9 cellular contexts compared by ENCODE assay signal in the genomic region with DNA sequence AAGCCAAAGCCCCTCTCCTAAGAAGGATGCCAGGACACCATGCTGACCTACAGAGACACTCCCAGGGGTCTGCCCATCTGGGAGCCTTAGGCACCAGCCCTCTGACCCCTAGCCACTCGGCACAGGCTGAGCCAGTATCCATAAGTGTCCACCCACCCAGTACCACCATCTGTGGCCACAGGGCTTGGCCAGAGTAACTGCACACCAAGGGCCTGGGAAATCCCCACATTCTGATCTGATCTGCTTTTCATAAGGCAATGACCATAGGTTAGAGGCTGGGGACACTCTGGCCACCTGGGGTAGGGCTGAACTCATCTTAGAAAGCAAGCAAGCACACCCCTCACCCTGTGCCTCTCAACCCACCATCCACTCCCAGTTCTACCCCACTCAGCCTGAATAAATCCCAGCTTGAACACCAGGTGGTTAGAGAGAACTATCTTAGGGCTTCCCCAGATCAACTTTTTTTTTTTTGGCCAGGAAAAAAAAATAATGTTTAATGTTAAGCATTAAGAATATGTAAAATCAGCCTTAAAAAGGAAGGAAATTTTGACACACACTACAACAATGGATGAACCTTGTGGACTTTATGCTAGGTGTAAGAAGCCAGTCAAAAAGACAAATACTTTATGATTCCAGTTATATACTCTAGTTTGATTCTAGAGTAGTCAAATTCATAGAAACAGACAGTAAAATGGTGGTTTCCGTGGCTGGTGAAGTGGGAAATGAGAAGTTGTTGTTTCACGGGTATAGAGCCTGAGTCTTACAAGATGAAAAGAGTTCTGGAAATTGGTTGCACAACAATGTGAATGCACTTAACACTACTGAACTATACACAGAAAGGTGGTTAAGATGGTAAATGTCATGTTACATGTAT. TPM values are rescaled to one million over a fixed set of nuclear protein-coding genes. Genes with fewer than 3 reads are reported as not detected.
DNase-seq lines count a peak whose midpoint lies in the region; ATAC-seq lines count a peak whose summit lies in the region.
"Had no signal": no experiment of that assay in that cellular context is flagged by ENCODE, and none has a peak within 500 bp of the region (broad histone marks: within the 10 kb centered on the region; RNA-seq: fewer than 3 reads in every experiment).

No MANE protein-coding gene starts in this region.

- peak overlapping the region; percentile 80 for H3K4me3 Mint-ChIP-seq in activated CD4-positive, alpha-beta T cell treated with anti-CD3 and anti-CD28 coated beads, Interleukin-2, amount 10 ng/mL, durations not matched to agents 24 days and 14 days
- peak overlapping the region; percentile 74 for H3K4me3 Mint-ChIP-seq in T-helper 2 cell treated with Interferon-gamma antibody and Interleukin-4, amounts not matched to agents 5 μg/mL and 100 μg/mL, for 36 hours
- H3K4me3 Mint-ChIP-seq in natural killer cell treated with Interleukin-12 subunit alpha and Interleukin-12 subunit beta and Interleukin-15 and Interleukin-18, amount 100 ng/mL, for 72 hours = peak overlapping the region; percentile 63

- H3K27me3 Mint-ChIP-seq in activated CD4-positive, alpha-beta T cell treated with anti-CD3 and anti-CD28 coated beads, Interleukin-2, amount 10 ng/mL, durations not matched to agents 24 days and 14 days = no peaks in the 10 kb centered on the region
- H3K27me3 Mint-ChIP-seq in T-helper 2 cell treated with Interferon-gamma antibody and Interleukin-4, amounts not matched to agents 5 μg/mL and 100 μg/mL, for 36 hours (ENCODE audit: low read depth) = no peaks in the 10 kb centered on the region
- H3K27me3 Mint-ChIP-seq in natural killer cell treated with Interleukin-12 subunit alpha and Interleukin-12 subunit beta and Interleukin-15 and Interleukin-18, amount 100 ng/mL, for 72 hours = no peaks in the 10 kb centered on the region

- H3K9me3 Mint-ChIP-seq in activated CD4-positive, alpha-beta T cell treated with anti-CD3 and anti-CD28 coated beads, Interleukin-2, amount 10 ng/mL, durations not matched to agents 24 days and 14 days = peaks cover 3% of the 10 kb centered on the region
- H3K9me3 Mint-ChIP-seq in T-helper 2 cell treated with Interferon-gamma antibody and Interleukin-4, amounts not matched to agents 5 μg/mL and 100 μg/mL, for 36 hours = no peaks in the 10 kb centered on the region
- H3K9me3 Mint-ChIP-seq in natural killer cell treated with Interleukin-12 subunit alpha and Interleukin-12 subunit beta and Interleukin-15 and Interleukin-18, amount 100 ng/mL, for 72 hours = no peaks in the 10 kb centered on the region

- peaks cover 80% of the 10 kb centered on the region for H3K36me3 Mint-ChIP-seq in activated CD4-positive, alpha-beta T cell treated with anti-CD3 and anti-CD28 coated beads, Interleukin-2, amount 10 ng/mL, durations not matched to agents 24 days and 14 days (ENCODE audit: low read depth)
- H3K36me3 Mint-ChIP-seq in T-helper 2 cell treated with Interferon-gamma antibody and Interleukin-4, amounts not matched to agents 5 μg/mL and 100 μg/mL, for 36 hours (ENCODE audit: low read depth) = peaks cover 63% of the 10 kb centered on the region
- no peaks in the 10 kb centered on the region for H3K36me3 Mint-ChIP-seq in natural killer cell treated with Interleukin-12 subunit alpha and Interleukin-12 subunit beta and Interleukin-15 and Interleukin-18, amount 100 ng/mL, for 72 hours

- DNase-seq in activated CD4-positive, alpha-beta T cell treated with anti-CD3 and anti-CD28 coated beads, Interleukin-2, amount 10 ng/mL, durations not matched to agents 24 days and 14 days = peak; percentile 86
- no peak for DNase-seq in activated CD4-positive, alpha-beta T cell treated with anti-CD3 and anti-CD28 coated beads, Interleukin-2, amount 50 U/mL, for 1 hour
- peak; percentile 55 for DNase-seq in T-helper 2 cell treated with Interferon-gamma antibody and Interleukin-4, amounts not matched to agents 5 μg/mL and 100 μg/mL, for 36 hours (ENCODE audit: low spot score)
- peak; percentile 74 for DNase-seq in natural killer cell treated with Interleukin-12 subunit alpha and Interleukin-12 subunit beta and Interleukin-15 and Interleukin-18, amount 100 ng/mL, for 72 hours (ENCODE audit: low spot score)
- no peak for DNase-seq in NCI-H1417 (lab: John Stamatoyannopoulos, UW)
- DNase-seq: NCI-H524 treated with DMSO at 0.1 percent for 48 hours had no signal

- intact Hi-C loops in activated CD4-positive, alpha-beta T cell treated with anti-CD3 and anti-CD28 coated beads, Interleukin-2, amount 10 ng/mL, durations not matched to agents 24 days and 14 days (cut with micrococcal nuclease) = loop anchor here (1.0 to 2.0 kb wide), 2 partner anchors 10 to 102 kb away; a partner anchor contains a TSS

- peaks cover 69% of the 10 kb centered on the region for H3K4me1 Mint-ChIP-seq in activated CD4-positive, alpha-beta T cell treated with anti-CD3 and anti-CD28 coated beads, Interleukin-2, amount 10 ng/mL, durations not matched to agents 24 days and 14 days
- H3K4me1 Mint-ChIP-seq in T-helper 2 cell treated with Interferon-gamma antibody and Interleukin-4, amounts not matched to agents 5 μg/mL and 100 μg/mL, for 36 hours (ENCODE audit: low read depth) = peaks cover 41% of the 10 kb centered on the region
- H3K4me1 Mint-ChIP-seq in natural killer cell treated with Interleukin-12 subunit alpha and Interleukin-12 subunit beta and Interleukin-15 and Interleukin-18, amount 100 ng/mL, for 72 hours (ENCODE audit: low read depth in 2 of 2) = peaks cover 35 to 36% of the 10 kb centered on the region in 2 donors

- peak overlapping the region; percentile 96 for H3K27ac Mint-ChIP-seq in activated CD4-positive, alpha-beta T cell treated with anti-CD3 and anti-CD28 coated beads, Interleukin-2, amount 10 ng/mL, durations not matched to agents 24 days and 14 days
- H3K27ac Mint-ChIP-seq in T-helper 2 cell treated with Interferon-gamma antibody and Interleukin-4, amounts not matched to agents 5 μg/mL and 100 μg/mL, for 36 hours = peak overlapping the region; percentile 90
- H3K27ac Mint-ChIP-seq in natural killer cell treated with Interleukin-12 subunit alpha and Interleukin-12 subunit beta and Interleukin-15 and Interleukin-18, amount 100 ng/mL, for 72 hours = peak overlapping the region; percentile 54 to 71

- ATAC-seq in HG02885 (IDR thresholded peaks at IDR 0.05; ENCODE audit: poor library complexity, unreplicated experiment) (peak; percentile 56), GM21786 (IDR thresholded peaks at IDR 0.05; ENCODE audit: unreplicated experiment) (no peak), GM18861 (IDR thresholded peaks at IDR 0.05; ENCODE audit: unreplicated experiment) (no peak)
- ATAC-seq in natural killer cell treated with Interleukin-12 subunit alpha and Interleukin-12 subunit beta and Interleukin-15 and Interleukin-18, amount 100 ng/mL, for 72 hours = peak; percentile 95 to 97

RNA-seq across cellular contexts. Expression of a gene that starts 6.2 kb away (rescaled TPM):
- total RNA-seq in activated CD4-positive, alpha-beta T cell treated with anti-CD3 and anti-CD28 coated beads, Interleukin-2, amount 10 ng/mL, durations not matched to agents 24 days and 14 days = 108 and 114 TPM in 2 replicates
- total RNA-seq in natural killer cell treated with Interleukin-12 subunit alpha and Interleukin-12 subunit beta and Interleukin-15 and Interleukin-18, amount 100 ng/mL, for 72 hours = 1 to 10 TPM; 9.0 to 9.6 TPM

RNA-seq across cellular contexts. Expression of a gene that starts 37.7 kb away (rescaled TPM):
- 28.8 and 32.2 TPM in 2 replicates for total RNA-seq in activated CD4-positive, alpha-beta T cell treated with anti-CD3 and anti-CD28 coated beads, Interleukin-2, amount 10 ng/mL, durations not matched to agents 24 days and 14 days
- total RNA-seq in natural killer cell treated with Interleukin-12 subunit alpha and Interleukin-12 subunit beta and Interleukin-15 and Interleukin-18, amount 100 ng/mL, for 72 hours = 10 to 100 TPM; 38.2 to 43.5 TPM

RNA-seq across cellular contexts. Expression of a gene that starts 48.6 kb away (rescaled TPM):
- 1.8 and 2.2 TPM in 2 replicates for total RNA-seq in activated CD4-positive, alpha-beta T cell treated with anti-CD3 and anti-CD28 coated beads, Interleukin-2, amount 10 ng/mL, durations not matched to agents 24 days and 14 days
- 1 to 10 TPM in 1 of 2 donors, under 1 TPM in 1; 0.28 to 1.3 TPM for total RNA-seq in natural killer cell treated with Interleukin-12 subunit alpha and Interleukin-12 subunit beta and Interleukin-15 and Interleukin-18, amount 100 ng/mL, for 72 hours

Comparison
In these comparisons a context has a peak if more than half of its experiments do, and no peak if none do; other contexts are left out.
1. DNase-seq: peak in activated CD4-positive, alpha-beta T cell treated with anti-CD3 and anti-CD28 coated beads, Interleukin-2, amount 10 ng/mL, durations not matched to agents 24 days and 14 days (single experiment), T-helper 2 cell treated with Interferon-gamma antibody and Interleukin-4, amounts not matched to agents 5 μg/mL and 100 μg/mL, for 36 hours (single experiment) and natural killer cell treated with Interleukin-12 subunit alpha and Interleukin-12 subunit beta and Interleukin-15 and Interleukin-18, amount 100 ng/mL, for 72 hours (single experiment); none in activated CD4-positive, alpha-beta T cell treated with anti-CD3 and anti-CD28 coated beads, Interleukin-2, amount 50 U/mL, for 1 hour (single experiment) and NCI-H1417 (0 of 3).
2. ATAC-seq: peak in HG02885 (single experiment) and natural killer cell treated with Interleukin-12 subunit alpha and Interleukin-12 subunit beta and Interleukin-15 and Interleukin-18, amount 100 ng/mL, for 72 hours (2 of 2); none in GM21786 (single experiment) and GM18861 (single experiment).
3. RNA of a gene that starts 6.2 kb away (total RNA-seq): 108 to 114 TPM in activated CD4-positive, alpha-beta T cell treated with anti-CD3 and anti-CD28 coated beads, Interleukin-2, amount 10 ng/mL, durations not matched to agents 24 days and 14 days; 9.0 to 9.6 TPM in natural killer cell treated with Interleukin-12 subunit alpha and Interleukin-12 subunit beta and Interleukin-15 and Interleukin-18, amount 100 ng/mL, for 72 hours; every median in the first group is over 10 times any median in the second.
4. Peak in every context shown above with its lines, with median percentiles within 50 percentile points of each other: H3K27ac Mint-ChIP-seq and H3K4me3 Mint-ChIP-seq.